Comparison of ENCODE assay signal across 24 cellular contexts in the genomic region with DNA sequence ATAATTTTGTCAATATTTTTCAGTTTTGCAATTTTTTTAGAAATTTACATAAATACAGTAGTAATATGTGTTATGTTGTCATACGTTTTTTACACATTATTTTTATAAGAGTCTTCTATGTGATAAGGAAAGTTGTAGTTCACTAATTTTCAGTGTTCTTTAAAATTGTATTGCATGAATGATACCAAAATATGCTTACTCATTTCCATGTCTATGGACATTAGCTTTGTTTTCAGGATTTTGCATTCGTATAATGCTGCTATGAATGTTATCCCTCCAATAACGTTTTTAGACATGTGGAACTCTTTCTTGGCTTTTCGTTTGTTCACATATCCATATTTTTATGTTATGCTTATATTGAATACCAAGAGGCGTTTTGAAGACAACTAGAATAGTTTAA.
"Had no signal": no experiment of that assay in that cellular context is flagged by ENCODE, and none has a peak within 500 bp of the region (broad histone marks: within the 10 kb centered on the region; RNA-seq: fewer than 3 reads in every experiment).

No MANE protein-coding gene starts in this region.

- ATAC-seq: effector memory CD8-positive, alpha-beta T cell; esophagus mucosa; gastroesophageal sphincter; heart left ventricle; left cardiac atrium; left lung; left ventricle myocardium superior; lower lobe of right lung; naive thymus-derived CD4-positive, alpha-beta T cell had no signal

- H3K36me3 ChIP-seq: colonic mucosa, esophagus squamous epithelium, gastroesophageal sphincter, heart left ventricle, left lung, lower lobe of right lung had no signal

- H3K27me3 ChIP-seq: colonic mucosa, esophagus squamous epithelium, gastroesophageal sphincter, heart left ventricle, hepatocyte, left lung had no signal

- H3K9me3 ChIP-seq: colonic mucosa, esophagus squamous epithelium, gastroesophageal sphincter, heart left ventricle, left lung, lower lobe of right lung had no signal

- H3K4me1 ChIP-seq: colonic mucosa, left lung, lower lobe of right lung had no signal

- H3K27ac ChIP-seq: colonic mucosa, epithelial cell of prostate, esophagus squamous epithelium, gastroesophageal sphincter, heart left ventricle, hepatocyte, left lung, lower lobe of right lung had no signal

- DNase-seq: colonic mucosa; cortex of kidney; effector CD8-positive, alpha-beta T cell; effector memory CD8-positive, alpha-beta T cell; endodermal cell; erythroblast; esophagus squamous epithelium; foreskin fibroblast; foreskin melanocyte; heart left ventricle; hypothalamus; immature natural killer cell; left cardiac atrium; left lung; left ventricle myocardium superior; lower lobe of right lung; mesenchymal stem cell; naive thymus-derived CD4-positive, alpha-beta T cell had no signal

- H3K4me3 ChIP-seq: colonic mucosa, esophagus squamous epithelium, gastroesophageal sphincter, heart left ventricle, hepatocyte, left lung, lower lobe of right lung had no signal

- FAIRE-seq: endometrium, keratinocyte had no signal
